In the genomic region with DNA sequence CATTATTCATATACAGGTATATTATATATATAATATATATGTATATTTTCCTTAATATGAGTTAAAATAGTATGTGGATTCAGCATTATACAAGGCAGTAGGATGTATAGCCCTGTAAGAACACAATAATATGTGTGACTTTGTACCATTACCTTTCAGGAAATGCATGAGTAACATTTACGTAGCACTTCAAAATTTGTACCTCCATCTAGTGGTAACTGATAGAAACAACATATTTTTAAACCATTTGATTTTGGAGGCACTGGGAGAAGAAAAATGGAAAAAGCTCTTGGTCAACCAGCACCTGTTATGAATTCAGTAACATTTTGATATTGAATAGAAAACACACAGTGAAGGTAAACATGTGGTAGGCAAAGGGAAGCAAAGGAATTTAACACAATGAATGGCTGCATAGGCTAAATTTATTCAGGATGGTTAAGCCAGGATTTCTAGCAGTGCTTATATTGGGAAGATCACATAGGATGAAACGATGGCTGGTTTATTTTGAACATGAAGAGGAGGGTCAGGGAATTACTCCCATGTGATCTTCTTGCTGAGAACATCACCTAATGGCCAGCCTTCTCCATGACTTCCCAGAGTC, we compare ENCODE assay signal across 7 cellular contexts.
DNase-seq lines count a peak whose midpoint lies in the region; ATAC-seq and TF ChIP-seq lines count a peak whose summit lies in the region.

No MANE protein-coding gene starts in this region.

- H3K4me3 Mint-ChIP-seq in activated CD4-positive, alpha-beta memory T cell treated with anti-CD3 and anti-CD28 coated beads for 36 hours, result no peak overlapping the region

- no peaks in the 10 kb centered on the region for H3K36me3 Mint-ChIP-seq in activated CD4-positive, alpha-beta memory T cell treated with anti-CD3 and anti-CD28 coated beads for 36 hours

- H3K27me3 Mint-ChIP-seq in activated CD4-positive, alpha-beta memory T cell treated with anti-CD3 and anti-CD28 coated beads for 36 hours, result no peaks in the 10 kb centered on the region

- peaks cover 4% of the 10 kb centered on the region for H3K9me3 Mint-ChIP-seq in activated CD4-positive, alpha-beta memory T cell treated with anti-CD3 and anti-CD28 coated beads for 36 hours

- H3K27ac ChIP-seq in sigmoid colon, result no peak overlapping the region

- DNase-seq in OCI-M1 (lab: John Stamatoyannopoulos, UW) (peak; percentile 52), fibroblast of villous mesenchyme (ENCODE audit: low read depth) (peak; percentile 55), superior temporal gyrus (ENCODE audit: extremely low spot score) (peak; percentile 70), sigmoid colon (no peak)
- no peak for DNase-seq in activated CD4-positive, alpha-beta memory T cell treated with anti-CD3 and anti-CD28 coated beads for 36 hours

- H3K36me3 ChIP-seq in sigmoid colon, result no peaks in the 10 kb centered on the region

- CTCF ChIA-PET in activated CD4-positive, alpha-beta memory T cell treated with anti-CD3 and anti-CD28 coated beads for 36 hours (lab: Charles Lee), result no interaction called here

- TF ChIP-seq POLR2A in sigmoid colon (IDR thresholded peaks at IDR 0.05), result no peak

- H3K27me3 ChIP-seq in sigmoid colon, result no peaks in the 10 kb centered on the region

- TF ChIP-seq CTCF in GM12875 (IDR thresholded peaks at IDR 0.05; ENCODE audit: borderline replicate concordance, insufficient read depth, low read depth, low read length) (peak; percentile 12; the same call in 1 of the 2 replicates), fibroblast of villous mesenchyme (IDR thresholded peaks at IDR 0.05; ENCODE audit: insufficient read depth, low read depth, low read length) (peak; percentile 50), sigmoid colon (IDR thresholded peaks at IDR 0.05) (peak in 1 of 4 experiments; percentile 21)

- WGBS in sigmoid colon, 2 donors, result 16 to 30% methylated on average over 2 of the region's 2 CpGs

- intact Hi-C loops in sigmoid colon (cut with DNase I), result loop anchor here (5.0 kb wide), 1 partner anchor 562 kb away; no protein-coding TSS in a partner anchor
- intact Hi-C loops in activated CD4-positive, alpha-beta memory T cell treated with anti-CD3 and anti-CD28 coated beads for 36 hours (cut with micrococcal nuclease), result loop anchor here (2.0 kb wide), 1 partner anchor 566 kb away; a partner anchor contains a TSS

- no peak overlapping the region for H3K27ac Mint-ChIP-seq in activated CD4-positive, alpha-beta memory T cell treated with anti-CD3 and anti-CD28 coated beads for 36 hours

- POLR2A ChIA-PET in activated CD4-positive, alpha-beta memory T cell treated with anti-CD3 and anti-CD28 coated beads for 36 hours (lab: Charles Lee), result no interaction called here

- H3K4me1 Mint-ChIP-seq in activated CD4-positive, alpha-beta memory T cell treated with anti-CD3 and anti-CD28 coated beads for 36 hours (ENCODE audit: low read depth), result no peaks in the 10 kb centered on the region

- H3K4me1 ChIP-seq in sigmoid colon, result no peaks in the 10 kb centered on the region

- H3K4me3 ChIP-seq in GM12875 (ENCODE audit: low read depth, low read length) (no peak overlapping the region), fibroblast of villous mesenchyme (ENCODE audit: low read depth, low read length) (no peak overlapping the region), sigmoid colon (no peak overlapping the region)

- no peaks in the 10 kb centered on the region for H3K9me3 ChIP-seq in sigmoid colon

- no peak for TF ChIP-seq EP300 in sigmoid colon (IDR thresholded peaks at IDR 0.05)

- ATAC-seq in HG03342 (IDR thresholded peaks at IDR 0.05; ENCODE audit: unreplicated experiment), result peak; percentile 75

Comparison
In these comparisons a context has a peak if more than half of its experiments do, and no peak if none do; other contexts are left out.
1. DNase-seq: peak in OCI-M1 (single experiment), fibroblast of villous mesenchyme (single experiment) and superior temporal gyrus (single experiment); none in sigmoid colon (single experiment) and activated CD4-positive, alpha-beta memory T cell treated with anti-CD3 and anti-CD28 coated beads for 36 hours (single experiment).